In the genomic region with DNA sequence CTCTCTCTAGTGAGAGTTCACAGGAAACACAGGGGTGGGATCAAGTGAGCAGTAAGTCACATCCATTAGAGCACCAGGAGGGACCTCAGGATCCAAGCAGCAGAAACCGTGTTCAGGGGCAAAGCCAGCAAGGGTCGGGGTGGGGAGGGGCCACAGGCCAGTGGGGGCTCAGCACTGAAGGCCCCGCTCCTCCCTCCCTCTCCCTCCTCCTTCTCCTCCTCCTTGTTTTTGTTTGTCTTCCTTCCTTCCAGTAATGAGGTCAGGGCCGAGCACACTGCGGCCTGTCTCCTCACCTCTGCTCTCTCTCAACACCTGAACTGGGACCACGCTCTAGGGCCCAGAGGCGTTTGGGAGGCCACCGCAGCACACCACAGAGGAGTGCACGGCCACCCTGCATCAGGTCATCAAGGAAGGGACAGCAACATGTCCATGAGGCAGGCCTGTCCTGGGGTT, we compare ENCODE assay signal across 18 cellular contexts. TPM values are rescaled to one million over a fixed set of nuclear protein-coding genes. Genes with fewer than 3 reads are reported as not detected.
DNase-seq lines count a peak whose midpoint lies in the region; ATAC-seq and TF ChIP-seq lines count a peak whose summit lies in the region.
"Had no signal": no experiment of that assay in that cellular context is flagged by ENCODE, and none has a peak within 500 bp of the region (broad histone marks: within the 10 kb centered on the region; RNA-seq: fewer than 3 reads in every experiment).

No MANE protein-coding gene starts in this region.

- H3K4me3 ChIP-seq in right lobe of liver (no peak overlapping the region), upper lobe of right lung (no peak overlapping the region), OCI-LY7 (ENCODE audit: low read depth, low read length, poor library complexity, severe bottlenecking) (no peak overlapping the region)
- H3K4me3 ChIP-seq: uterus had no signal

- CTCF ChIA-PET in OCI-LY7 (lab: Charles Lee; ENCODE audit: unreplicated experiment) = no interaction called here

- H3K36me3 Mint-ChIP-seq in mesothelial cell of epicardium = peaks cover 15% of the 10 kb centered on the region

- peaks cover 16% of the 10 kb centered on the region for H3K9me3 Mint-ChIP-seq in mesothelial cell of epicardium

- no peaks in the 10 kb centered on the region for H3K4me1 Mint-ChIP-seq in mesothelial cell of epicardium
- H3K4me1 Mint-ChIP-seq: nephron had no signal

- no peak for TF ChIP-seq POLR2A in right lobe of liver (IDR thresholded peaks at IDR 0.05)

- no peaks in the 10 kb centered on the region for H4K20me1 ChIP-seq in OCI-LY7 (ENCODE audit: insufficient read depth, low read length)

- no TSS peak for BruUV-seq in OCI-LY7 (replicated peaks; lab: Mats Ljungman, UMichigan)

- H3K27ac ChIP-seq in VCaP (peak overlapping the region; percentile 36), right lobe of liver (no peak overlapping the region), upper lobe of right lung (no peak overlapping the region), OCI-LY7 (ENCODE audit: low read depth, low read length, poor library complexity, severe bottlenecking) (no peak overlapping the region)
- H3K27ac ChIP-seq: HL-60, uterus had no signal

- DNase-seq in Right ventricle myocardium inferior (ENCODE audit: missing footprints) (no peak), Right ventricle myocardium superior (no peak), right lobe of liver (no peak), upper lobe of right lung (no peak), OCI-LY7 (ENCODE audit: low spot score) (no peak), mesothelial cell of epicardium (ENCODE audit: low spot score in 2 of 2, unreplicated experiment in 2 of 2) (no peak)
- DNase-seq: activated CD4-positive, CD25-positive, alpha-beta regulatory T cell; activated gamma-delta T cell; central memory CD4-positive, alpha-beta T cell; DND-41; effector CD4-positive, alpha-beta T cell; NCI-H748 treated with DMSO at 0.1 percent for 48 hours; stimulated activated CD4-positive, alpha-beta T cell treated with anti-CD3 and anti-CD28 coated beads, Interleukin-2, amount 100 ng/mL, for 48 hours had no signal

- no peak for TF ChIP-seq CTCF in VCaP (conservative IDR thresholded peaks at IDR 0.05)
- TF ChIP-seq CTCF in right lobe of liver (IDR thresholded peaks at IDR 0.05) = no peak
- TF ChIP-seq CTCF in upper lobe of right lung (IDR thresholded peaks at IDR 0.05) = no peak
- no peak for TF ChIP-seq CTCF in OCI-LY7 (conservative IDR thresholded peaks at IDR 0.05; ENCODE audit: low read length)
- TF ChIP-seq CTCF in mesothelial cell of epicardium (IDR thresholded peaks at IDR 0.05; ENCODE audit: unreplicated experiment) = no peak

- intact Hi-C loops in Right ventricle myocardium inferior (cut with DNase I) = loop anchor here (10.0 kb wide), 1 partner anchor 226 kb away; no protein-coding TSS in a partner anchor
- intact Hi-C loops in Right ventricle myocardium superior (cut with DNase I) = no loop called here
- intact Hi-C loops in right lobe of liver (cut with DNase I) = no loop called here
- intact Hi-C loops in upper lobe of right lung (cut with DNase I) = no loop called here
- intact Hi-C loops in OCI-LY7 (cut with micrococcal nuclease; ENCODE audit: unreplicated experiment) = no loop called here

- no peaks in the 10 kb centered on the region for H3K9me3 ChIP-seq in right lobe of liver
- H3K9me3 ChIP-seq in upper lobe of right lung = no peaks in the 10 kb centered on the region
- no peaks in the 10 kb centered on the region for H3K9me3 ChIP-seq in OCI-LY7 (ENCODE audit: low read length)
- H3K9me3 ChIP-seq: uterus had no signal

- H3K27ac Mint-ChIP-seq in mesothelial cell of epicardium = no peak overlapping the region

- ATAC-seq in Right ventricle myocardium inferior (peak; percentile 27), Right ventricle myocardium superior (ENCODE audit: poor library complexity) (no peak), right lobe of liver (peak; percentile 12 to 28 (median 22)), upper lobe of right lung (peak; percentile 38), HG03460 (IDR thresholded peaks at IDR 0.05; ENCODE audit: unreplicated experiment) (no peak)

- WGBS in right lobe of liver (ENCODE audit: insufficient coverage, low coverage, low lambda C conversion rate, missing lambda C conversion rate) = no CpG with 5 or more reads among the region's 9 CpGs

- H2AFZ ChIP-seq in OCI-LY7 (ENCODE audit: low read length) = no peak overlapping the region

- no peaks in the 10 kb centered on the region for H3K79me2 ChIP-seq in OCI-LY7 (ENCODE audit: insufficient read depth, low read depth, low read length)

- POLR2A ChIA-PET in OCI-LY7 (lab: Charles Lee) = no interaction called here

- H3K4me1 ChIP-seq in right lobe of liver = peaks cover 0 to 22% (median 2%) of the 10 kb centered on the region in 4 donors
- H3K4me1 ChIP-seq in upper lobe of right lung = peaks cover 8% of the 10 kb centered on the region
- H3K4me1 ChIP-seq in OCI-LY7 (ENCODE audit: insufficient read depth, low read length, poor library complexity, severe bottlenecking) = peaks cover 7% of the 10 kb centered on the region
- H3K4me1 ChIP-seq: uterus had no signal

- H3K27me3 ChIP-seq in right lobe of liver (no peaks in the 10 kb centered on the region), upper lobe of right lung (no peaks in the 10 kb centered on the region)
- H3K27me3 ChIP-seq: uterus had no signal

- H3K27me3 Mint-ChIP-seq in mesothelial cell of epicardium (ENCODE audit: low read depth) = no peaks in the 10 kb centered on the region

- H3K36me3 ChIP-seq in right lobe of liver (peaks cover 0 to 9% (median 1%) of the 10 kb centered on the region in 4 donors), upper lobe of right lung (peaks cover 6% of the 10 kb centered on the region), OCI-LY7 (ENCODE audit: insufficient read depth, low read length) (peaks cover 3% of the 10 kb centered on the region; the same call in 1 of the 2 replicates)
- H3K36me3 ChIP-seq: uterus had no signal

- no peak overlapping the region for H3K4me3 Mint-ChIP-seq in mesothelial cell of epicardium
- H3K4me3 Mint-ChIP-seq: nephron had no signal

- no peaks in the 10 kb centered on the region for H3K9me2 ChIP-seq in OCI-LY7 (ENCODE audit: insufficient read depth, low read length)

- H3K4me2 ChIP-seq in OCI-LY7 (ENCODE audit: low read length) = no peak overlapping the region

RNA-seq across cellular contexts. Expression of gene MTERF4, which starts 20.9 kb away (rescaled TPM):
- 23.0 TPM for total RNA-seq in Right ventricle myocardium inferior
- 23.8 TPM for total RNA-seq in Right ventricle myocardium superior
- total RNA-seq in right lobe of liver = 10 to 100 TPM; 12.1 to 26.3 (median 17.0) TPM
- total RNA-seq in upper lobe of right lung = 34.6 TPM
- 57.7 and 58.9 TPM in 2 replicates for total RNA-seq in OCI-LY7 (2014; rRNA removed; shearing (Covaris generic))
- total RNA-seq in OCI-LY7 (2022) = 48.2 and 52.8 TPM in 2 replicates
- 47.9 to 55.9 TPM (median 53.7 TPM) in 3 replicates for total RNA-seq in mesothelial cell of epicardium

Comparison
In these comparisons a context has a peak if more than half of its experiments do, and no peak if none do; other contexts are left out.
1. ATAC-seq: peak in Right ventricle myocardium inferior (single experiment), right lobe of liver (4 of 4) and upper lobe of right lung (single experiment); none in Right ventricle myocardium superior (single experiment) and HG03460 (single experiment).